ENCODE assay signal across 8 cellular contexts in the genomic region with DNA sequence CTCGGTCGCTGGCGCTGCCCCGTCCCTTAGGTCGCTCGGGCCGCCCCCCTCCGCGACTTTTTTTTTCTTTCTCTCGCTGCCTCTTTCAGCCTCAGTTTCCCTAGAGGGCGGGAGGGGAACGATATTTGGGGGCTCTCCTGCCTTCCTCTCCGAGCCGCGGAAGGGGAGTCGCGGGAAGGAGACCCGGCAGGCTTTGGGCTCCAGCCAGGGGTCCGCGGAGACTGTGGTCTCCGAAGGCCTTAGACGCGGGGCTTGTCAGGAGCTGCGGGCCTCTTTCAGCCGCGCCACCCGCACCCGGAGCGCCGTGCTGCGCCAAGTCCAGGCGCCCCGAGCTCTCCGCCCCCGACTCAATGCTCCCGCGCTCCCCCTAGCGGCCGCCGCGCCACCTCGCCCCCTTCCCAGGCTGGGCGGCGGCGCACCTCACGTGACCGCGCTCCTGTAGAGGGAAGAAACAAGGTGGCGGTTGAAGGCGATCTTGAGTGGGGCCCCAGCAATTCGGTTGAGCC. TPM values are rescaled to one million over a fixed set of nuclear protein-coding genes. Genes with fewer than 3 reads are reported as not detected.
DNase-seq lines count a peak whose midpoint lies in the region; ATAC-seq and TF ChIP-seq lines count a peak whose summit lies in the region.

TSS of gene LRRC37B (plus strand) at position 427 of the 506 bp plus-strand sequence. CDS start 14,010 bp downstream, outside the sequence.

- POLR2A ChIA-PET in RWPE1 (lab: Yijun Ruan, JAX; ENCODE audit: low non-redundant PET): interaction anchor here (1.3 to 1.5 kb wide), 3 partner anchors 121 to 135 kb away, joined by 3 to 7 read pairs (median 4); partner anchors contain the start of gene RHOT1

- TF ChIP-seq CTCF in RWPE1 (conservative IDR thresholded peaks at IDR 0.05; ENCODE audit: low read depth) (peak; percentile 93), fibroblast of pulmonary artery (IDR thresholded peaks at IDR 0.05; ENCODE audit: low read length, missing control alignments) (peak; percentile 45), nephron (IDR thresholded peaks at IDR 0.05; ENCODE audit: unreplicated experiment in 3 of 3) (peak; percentile 96 to 98 (median 98))

- no peaks in the 10 kb centered on the region for H3K27me3 Mint-ChIP-seq in activated T-helper 17 cell treated with anti-CD3 and anti-CD28 coated beads, Interleukin-2, amount 50 U/mL, for 72 hours
- no peaks in the 10 kb centered on the region for H3K27me3 Mint-ChIP-seq in nephron (ENCODE audit: low read depth)

- H3K27ac ChIP-seq in KOPT-K1 (ENCODE audit: low read depth, low read length, poor library complexity, severe bottlenecking): peak within 1 kb of the TSS; percentile 91
- H3K27ac ChIP-seq in RWPE1: peak within 1 kb of the TSS; percentile 78

- H3K27ac Mint-ChIP-seq in activated T-helper 17 cell treated with anti-CD3 and anti-CD28 coated beads, Interleukin-2, amount 50 U/mL, for 72 hours: peak within 1 kb of the TSS; percentile 87
- H3K27ac Mint-ChIP-seq in nephron: peak within 1 kb of the TSS; percentile 79 to 92 (median 86)

- CTCF ChIA-PET in RWPE1 (lab: Yijun Ruan, JAX): interaction anchor here (0.6 to 1.1 kb wide), 7 partner anchors 9 to 311 kb away, joined by 3 to 6 read pairs (median 3); no protein-coding TSS in a partner anchor

- ATAC-seq in GM21619 (IDR thresholded peaks at IDR 0.05; ENCODE audit: unreplicated experiment): peak; percentile 82
- peak; percentile 94 for ATAC-seq in activated T-helper 17 cell treated with anti-CD3 and anti-CD28 coated beads, Interleukin-2, amount 50 U/mL, for 72 hours (replicated peaks)
- peak; percentile 97 for ATAC-seq in stimulated activated naive CD8-positive, alpha-beta T cell treated with anti-CD3 and anti-CD28 coated beads, Interleukin-15, Interleukin-2, amounts not matched to agents 100 U/mL and 50 U/mL, for 24 hours

- H3K4me3 ChIP-seq in fibroblast of pulmonary artery (replicated peaks; ENCODE audit: low read depth, low read length): peak within 1 kb of the TSS; percentile 93

- H3K36me3 ChIP-seq in KOPT-K1 (ENCODE audit: insufficient read depth, low read length): peaks cover 11% of the 10 kb centered on the region; the same call in 1 of the 2 replicates

- DNase-seq in DMS114 treated with DMSO at 0.1 percent for 48 hours (lab: John Stamatoyannopoulos, UW; ENCODE audit: unreplicated experiment): peak; percentile 66
- DNase-seq in RWPE1 (ENCODE audit: low spot score): peak; percentile 71
- DNase-seq in fibroblast of pulmonary artery (ENCODE audit: low read depth): peak; percentile 74
- DNase-seq in stimulated activated naive CD8-positive, alpha-beta T cell treated with anti-CD3 and anti-CD28 coated beads, Interleukin-15, Interleukin-2, amounts not matched to agents 100 U/mL and 50 U/mL, for 24 hours: peak; percentile 94

- H3K36me3 Mint-ChIP-seq in activated T-helper 17 cell treated with anti-CD3 and anti-CD28 coated beads, Interleukin-2, amount 50 U/mL, for 72 hours (ENCODE audit: low read depth): peaks cover 20% of the 10 kb centered on the region
- H3K36me3 Mint-ChIP-seq in nephron (ENCODE audit: low read depth): peaks cover 12% of the 10 kb centered on the region

- no peaks in the 10 kb centered on the region for H3K9me3 Mint-ChIP-seq in activated T-helper 17 cell treated with anti-CD3 and anti-CD28 coated beads, Interleukin-2, amount 50 U/mL, for 72 hours
- no peaks in the 10 kb centered on the region for H3K9me3 Mint-ChIP-seq in nephron

- H3K4me1 Mint-ChIP-seq in activated T-helper 17 cell treated with anti-CD3 and anti-CD28 coated beads, Interleukin-2, amount 50 U/mL, for 72 hours: peaks cover 14% of the 10 kb centered on the region
- H3K4me1 Mint-ChIP-seq in nephron: peaks cover 11% of the 10 kb centered on the region

- H3K9me3 ChIP-seq in KOPT-K1 (ENCODE audit: insufficient read depth, low read length, poor library complexity, severe bottlenecking): no peaks in the 10 kb centered on the region

- peak within 1 kb of the TSS; percentile 93 for H3K4me3 Mint-ChIP-seq in activated T-helper 17 cell treated with anti-CD3 and anti-CD28 coated beads, Interleukin-2, amount 50 U/mL, for 72 hours
- H3K4me3 Mint-ChIP-seq in nephron: peak within 1 kb of the TSS; percentile 83 to 91 (median 90)

RNA-seq across cellular contexts. Expression of gene LRRC37B, which starts in this region (rescaled TPM):
- 10 to 100 TPM; 29.2 to 35.5 TPM for total RNA-seq in activated T-helper 17 cell treated with anti-CD3 and anti-CD28 coated beads, Interleukin-2, amount 50 U/mL, for 72 hours

Comparison
In these comparisons a context has a peak if more than half of its experiments do, and no peak if none do; other contexts are left out.
1. Peak in every context shown above with its lines: DNase-seq, ATAC-seq, H3K4me3 ChIP-seq and H3K27ac ChIP-seq.
2. CTCF ChIP-seq: peak in every context shown above with its lines; median percentile 98 in nephron; 93 in RWPE1; 45 in fibroblast of pulmonary artery.